In the genomic region with DNA sequence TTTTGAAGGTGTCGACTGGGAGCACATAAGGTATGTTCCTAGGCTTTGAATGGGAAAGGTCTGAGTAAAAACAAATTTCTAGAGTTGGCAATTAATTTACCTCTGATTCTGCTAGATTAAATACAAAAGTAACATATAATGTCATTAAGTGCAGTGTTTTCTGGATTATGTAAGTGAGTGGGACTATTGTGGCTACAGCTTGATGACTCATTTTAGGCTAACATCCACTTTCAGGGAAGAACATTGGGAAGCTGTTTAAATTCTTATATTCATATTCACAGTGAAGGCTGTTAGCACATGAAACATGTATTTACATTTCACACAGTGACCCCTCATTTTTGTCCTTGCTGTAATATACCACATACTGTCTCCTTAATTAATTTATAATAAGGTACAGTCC, we compare ENCODE assay signal across 1 cellular context.
TF ChIP-seq lines count a peak whose summit lies in the region.

No MANE protein-coding gene starts in this region.

TF ChIP-seq in WTC11, 78 proteins besides CTCF, POLR2A, EP300 and RAD21 (continued from another document):
- TF ChIP-seq, protein P1, sequence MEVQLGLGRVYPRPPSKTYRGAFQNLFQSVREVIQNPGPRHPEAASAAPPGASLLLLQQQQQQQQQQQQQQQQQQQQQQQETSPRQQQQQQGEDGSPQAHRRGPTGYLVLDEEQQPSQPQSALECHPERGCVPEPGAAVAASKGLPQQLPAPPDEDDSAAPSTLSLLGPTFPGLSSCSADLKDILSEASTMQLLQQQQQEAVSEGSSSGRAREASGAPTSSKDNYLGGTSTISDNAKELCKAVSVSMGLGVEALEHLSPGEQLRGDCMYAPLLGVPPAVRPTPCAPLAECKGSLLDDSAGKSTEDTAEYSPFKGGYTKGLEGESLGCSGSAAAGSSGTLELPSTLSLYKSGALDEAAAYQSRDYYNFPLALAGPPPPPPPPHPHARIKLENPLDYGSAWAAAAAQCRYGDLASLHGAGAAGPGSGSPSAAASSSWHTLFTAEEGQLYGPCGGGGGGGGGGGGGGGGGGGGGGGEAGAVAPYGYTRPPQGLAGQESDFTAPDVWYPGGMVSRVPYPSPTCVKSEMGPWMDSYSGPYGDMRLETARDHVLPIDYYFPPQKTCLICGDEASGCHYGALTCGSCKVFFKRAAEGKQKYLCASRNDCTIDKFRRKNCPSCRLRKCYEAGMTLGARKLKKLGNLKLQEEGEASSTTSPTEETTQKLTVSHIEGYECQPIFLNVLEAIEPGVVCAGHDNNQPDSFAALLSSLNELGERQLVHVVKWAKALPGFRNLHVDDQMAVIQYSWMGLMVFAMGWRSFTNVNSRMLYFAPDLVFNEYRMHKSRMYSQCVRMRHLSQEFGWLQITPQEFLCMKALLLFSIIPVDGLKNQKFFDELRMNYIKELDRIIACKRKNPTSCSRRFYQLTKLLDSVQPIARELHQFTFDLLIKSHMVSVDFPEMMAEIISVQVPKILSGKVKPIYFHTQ (CRISPR knock-in tag; IDR thresholded peaks at IDR 0.05), result no peak
- TF ChIP-seq, protein P2, sequence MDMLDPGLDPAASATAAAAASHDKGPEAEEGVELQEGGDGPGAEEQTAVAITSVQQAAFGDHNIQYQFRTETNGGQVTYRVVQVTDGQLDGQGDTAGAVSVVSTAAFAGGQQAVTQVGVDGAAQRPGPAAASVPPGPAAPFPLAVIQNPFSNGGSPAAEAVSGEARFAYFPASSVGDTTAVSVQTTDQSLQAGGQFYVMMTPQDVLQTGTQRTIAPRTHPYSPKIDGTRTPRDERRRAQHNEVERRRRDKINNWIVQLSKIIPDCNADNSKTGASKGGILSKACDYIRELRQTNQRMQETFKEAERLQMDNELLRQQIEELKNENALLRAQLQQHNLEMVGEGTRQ (CRISPR knock-in tag; IDR thresholded peaks at IDR 0.05), result no peak
- no peak for TF ChIP-seq SOX15 (CRISPR knock-in tag; IDR thresholded peaks at IDR 0.05)
- no peak for TF ChIP-seq ZNF263 (CRISPR knock-in tag; IDR thresholded peaks at IDR 0.05; ENCODE audit: low read depth)
- no peak for TF ChIP-seq ZNF219 (CRISPR knock-in tag; IDR thresholded peaks at IDR 0.05; ENCODE audit: borderline replicate concordance)
- no peak for TF ChIP-seq IRF2 (CRISPR knock-in tag; IDR thresholded peaks at IDR 0.05; ENCODE audit: borderline replicate concordance, low read depth)
- no peak for TF ChIP-seq ZNF396 (CRISPR knock-in tag; IDR thresholded peaks at IDR 0.05; ENCODE audit: borderline replicate concordance)
- TF ChIP-seq ATF1 (CRISPR knock-in tag; IDR thresholded peaks at IDR 0.05), result no peak
- TF ChIP-seq, protein P3, sequence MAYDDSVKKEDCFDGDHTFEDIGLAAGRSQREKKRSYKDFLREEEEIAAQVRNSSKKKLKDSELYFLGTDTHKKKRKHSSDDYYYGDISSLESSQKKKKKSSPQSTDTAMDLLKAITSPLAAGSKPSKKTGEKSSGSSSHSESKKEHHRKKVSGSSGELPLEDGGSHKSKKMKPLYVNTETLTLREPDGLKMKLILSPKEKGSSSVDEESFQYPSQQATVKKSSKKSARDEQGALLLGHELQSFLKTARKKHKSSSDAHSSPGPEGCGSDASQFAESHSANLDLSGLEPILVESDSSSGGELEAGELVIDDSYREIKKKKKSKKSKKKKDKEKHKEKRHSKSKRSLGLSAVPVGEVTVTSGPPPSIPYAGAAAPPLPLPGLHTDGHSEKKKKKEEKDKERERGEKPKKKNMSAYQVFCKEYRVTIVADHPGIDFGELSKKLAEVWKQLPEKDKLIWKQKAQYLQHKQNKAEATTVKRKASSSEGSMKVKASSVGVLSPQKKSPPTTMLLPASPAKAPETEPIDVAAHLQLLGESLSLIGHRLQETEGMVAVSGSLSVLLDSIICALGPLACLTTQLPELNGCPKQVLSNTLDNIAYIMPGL (CRISPR knock-in tag; IDR thresholded peaks at IDR 0.05), result no peak
- no peak for TF ChIP-seq NFYB (CRISPR knock-in tag; conservative IDR thresholded peaks at IDR 0.05; ENCODE audit: low read depth)
- TF ChIP-seq GRHL2 (CRISPR knock-in tag; IDR thresholded peaks at IDR 0.05; ENCODE audit: insufficient replicate concordance, severe bottlenecking), result no peak
- no peak for TF ChIP-seq ZNF416 (CRISPR knock-in tag; IDR thresholded peaks at IDR 0.05)
